20 cellular contexts compared by ENCODE assay signal in genomic region chr6:111176038-111176762, GRCh38.
"Had no signal": no experiment of that assay in that cellular context is flagged by ENCODE, and none has a peak within 500 bp of the region (broad histone marks: within the 10 kb centered on the region; RNA-seq: fewer than 3 reads in every experiment).

No MANE protein-coding gene starts in this region.

- H3K4me3 ChIP-seq: esophagus muscularis mucosa, gastrocnemius medialis, heart right ventricle, left ventricle myocardium inferior, lung, right atrium auricular region, smooth muscle cell, suprapubic skin, thyroid gland had no signal

- ATAC-seq: effector memory CD8-positive, alpha-beta T cell; gastrocnemius medialis; heart right ventricle had no signal

- H3K27me3 Mint-ChIP-seq: naive B cell, type B pancreatic cell had no signal

- FAIRE-seq: urothelium cell line had no signal

- DNase-seq: effector memory CD8-positive, alpha-beta T cell; gastrocnemius medialis; heart right ventricle; islet precursor cell; left ventricle myocardium inferior; mesendoderm; naive B cell; nephron progenitor cell; posterior cingulate gyrus; stimulated activated CD4-positive, alpha-beta T cell treated with anti-CD3 and anti-CD28 coated beads, Interleukin-2, amount 100 ng/mL, for 48 hours; stimulated activated naive CD4-positive, alpha-beta T cell treated with Interleukin-2 at 50 U/mL for 16 hours; thyroid gland had no signal

- H3K27ac ChIP-seq: epithelial cell of prostate, esophagus muscularis mucosa, gastrocnemius medialis, heart right ventricle, left ventricle myocardium inferior, right atrium auricular region, suprapubic skin, thyroid gland had no signal

- H3K9me3 ChIP-seq: esophagus muscularis mucosa, gastrocnemius medialis, heart right ventricle, left ventricle myocardium inferior, right atrium auricular region, suprapubic skin, thyroid gland had no signal

- H3K4me3 Mint-ChIP-seq: effector memory CD8-positive, alpha-beta T cell; naive B cell; nephron progenitor cell; type B pancreatic cell had no signal

- H3K36me3 ChIP-seq: esophagus muscularis mucosa, heart right ventricle, left ventricle myocardium inferior, right atrium auricular region, suprapubic skin, thyroid gland had no signal

- H3K9me3 Mint-ChIP-seq: effector memory CD8-positive, alpha-beta T cell; nephron progenitor cell; type B pancreatic cell had no signal

- H3K27me3 ChIP-seq: esophagus muscularis mucosa, gastrocnemius medialis, right atrium auricular region, suprapubic skin, thyroid gland had no signal

- H3K4me1 ChIP-seq: esophagus muscularis mucosa, heart right ventricle, left ventricle myocardium inferior, right atrium auricular region, suprapubic skin, thyroid gland had no signal

- H3K27ac Mint-ChIP-seq: effector memory CD8-positive, alpha-beta T cell; naive B cell; nephron progenitor cell; type B pancreatic cell had no signal

- H3K4me1 Mint-ChIP-seq: nephron progenitor cell had no signal

- H3K36me3 Mint-ChIP-seq: naive B cell had no signal

- H3K4me2 ChIP-seq: smooth muscle cell had no signal
